In genomic region chr19:48896191-48896720, GRCh38 we compare ENCODE assay signal across 1 cellular context.
TF ChIP-seq lines count a peak whose summit lies in the region.

No MANE protein-coding gene starts in this region.

TF ChIP-seq in HepG2, 621 proteins besides CTCF, POLR2A, EP300 and RAD21:
- TF ChIP-seq TAF15 (IDR thresholded peaks at IDR 0.05; ENCODE audit: low read depth, low read length, poor library complexity, severe bottlenecking) (no peak), ZBTB33 (CRISPR knock-in tag; IDR thresholded peaks at IDR 0.05) (peak; percentile 79; the same call in 1 of the 2 replicates), SP1 (IDR thresholded peaks at IDR 0.05) (no peak), SP1 (CRISPR knock-in tag; IDR thresholded peaks at IDR 0.05) (0 out of 2 replicates have a peak, but pooled peaks have one; percentile 18), NKX3-1 (CRISPR knock-in tag; IDR thresholded peaks at IDR 0.05) (no peak), TRAFD1 (CRISPR knock-in tag; IDR thresholded peaks at IDR 0.05; ENCODE audit: borderline replicate concordance) (no peak), ATF2 (CRISPR knock-in tag; IDR thresholded peaks at IDR 0.05) (no peak), AFF4 (CRISPR knock-in tag; IDR thresholded peaks at IDR 0.05) (no peak), FOSL1 (CRISPR knock-in tag; IDR thresholded peaks at IDR 0.05; ENCODE audit: borderline replicate concordance) (no peak), GABPB1 (CRISPR knock-in tag; IDR thresholded peaks at IDR 0.05) (0 out of 2 replicates have a peak, but pooled peaks have one; percentile 8)
